In the genomic region with DNA sequence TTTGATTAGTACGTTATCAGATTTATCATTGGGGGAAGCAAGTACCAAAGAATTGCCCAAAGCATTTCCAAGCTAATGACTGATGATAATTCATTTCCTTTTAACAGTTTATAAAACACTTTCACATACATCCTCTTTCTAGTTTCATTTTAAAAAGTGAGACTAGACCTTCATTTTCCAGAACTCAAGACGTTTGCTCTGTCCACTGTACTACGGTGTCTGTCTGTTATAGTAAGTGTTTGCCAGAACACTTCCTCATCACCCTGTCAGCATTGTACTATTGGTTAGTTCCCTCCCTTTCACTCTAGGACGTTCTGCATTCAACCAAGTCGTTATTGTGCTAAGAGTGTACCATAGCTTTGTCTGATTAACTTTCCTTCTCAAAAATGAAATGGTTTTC, we compare ENCODE assay signal across 1 cellular context.
TF ChIP-seq lines count a peak whose summit lies in the region.

No MANE protein-coding gene starts in this region.

TF ChIP-seq in HEK293, 187 proteins besides CTCF, POLR2A, EP300 and RAD21 (continued from another document):
- peak; percentile 52; the same call in 1 of the 2 replicates for TF ChIP-seq PRDM1 (tag by site-specific recombination; IDR thresholded peaks at IDR 0.05)
- TF ChIP-seq, protein P1, sequence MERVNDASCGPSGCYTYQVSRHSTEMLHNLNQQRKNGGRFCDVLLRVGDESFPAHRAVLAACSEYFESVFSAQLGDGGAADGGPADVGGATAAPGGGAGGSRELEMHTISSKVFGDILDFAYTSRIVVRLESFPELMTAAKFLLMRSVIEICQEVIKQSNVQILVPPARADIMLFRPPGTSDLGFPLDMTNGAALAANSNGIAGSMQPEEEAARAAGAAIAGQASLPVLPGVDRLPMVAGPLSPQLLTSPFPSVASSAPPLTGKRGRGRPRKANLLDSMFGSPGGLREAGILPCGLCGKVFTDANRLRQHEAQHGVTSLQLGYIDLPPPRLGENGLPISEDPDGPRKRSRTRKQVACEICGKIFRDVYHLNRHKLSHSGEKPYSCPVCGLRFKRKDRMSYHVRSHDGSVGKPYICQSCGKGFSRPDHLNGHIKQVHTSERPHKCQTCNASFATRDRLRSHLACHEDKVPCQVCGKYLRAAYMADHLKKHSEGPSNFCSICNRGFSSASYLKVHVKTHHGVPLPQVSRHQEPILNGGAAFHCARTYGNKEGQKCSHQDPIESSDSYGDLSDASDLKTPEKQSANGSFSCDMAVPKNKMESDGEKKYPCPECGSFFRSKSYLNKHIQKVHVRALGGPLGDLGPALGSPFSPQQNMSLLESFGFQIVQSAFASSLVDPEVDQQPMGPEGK (tag by site-specific recombination; IDR thresholded peaks at IDR 0.05), result no peak
TF ChIP-seq in HEK293: peak in this region for 1.
